1 cellular context compared by ENCODE assay signal in genomic region chr6:154675602-154676088, GRCh38.
TF ChIP-seq lines count a peak whose summit lies in the region.

No MANE protein-coding gene starts in this region.

TF ChIP-seq in HepG2, 621 proteins besides CTCF, POLR2A, EP300 and RAD21 (continued from another document and continues in another):
- TF ChIP-seq, protein P1, sequence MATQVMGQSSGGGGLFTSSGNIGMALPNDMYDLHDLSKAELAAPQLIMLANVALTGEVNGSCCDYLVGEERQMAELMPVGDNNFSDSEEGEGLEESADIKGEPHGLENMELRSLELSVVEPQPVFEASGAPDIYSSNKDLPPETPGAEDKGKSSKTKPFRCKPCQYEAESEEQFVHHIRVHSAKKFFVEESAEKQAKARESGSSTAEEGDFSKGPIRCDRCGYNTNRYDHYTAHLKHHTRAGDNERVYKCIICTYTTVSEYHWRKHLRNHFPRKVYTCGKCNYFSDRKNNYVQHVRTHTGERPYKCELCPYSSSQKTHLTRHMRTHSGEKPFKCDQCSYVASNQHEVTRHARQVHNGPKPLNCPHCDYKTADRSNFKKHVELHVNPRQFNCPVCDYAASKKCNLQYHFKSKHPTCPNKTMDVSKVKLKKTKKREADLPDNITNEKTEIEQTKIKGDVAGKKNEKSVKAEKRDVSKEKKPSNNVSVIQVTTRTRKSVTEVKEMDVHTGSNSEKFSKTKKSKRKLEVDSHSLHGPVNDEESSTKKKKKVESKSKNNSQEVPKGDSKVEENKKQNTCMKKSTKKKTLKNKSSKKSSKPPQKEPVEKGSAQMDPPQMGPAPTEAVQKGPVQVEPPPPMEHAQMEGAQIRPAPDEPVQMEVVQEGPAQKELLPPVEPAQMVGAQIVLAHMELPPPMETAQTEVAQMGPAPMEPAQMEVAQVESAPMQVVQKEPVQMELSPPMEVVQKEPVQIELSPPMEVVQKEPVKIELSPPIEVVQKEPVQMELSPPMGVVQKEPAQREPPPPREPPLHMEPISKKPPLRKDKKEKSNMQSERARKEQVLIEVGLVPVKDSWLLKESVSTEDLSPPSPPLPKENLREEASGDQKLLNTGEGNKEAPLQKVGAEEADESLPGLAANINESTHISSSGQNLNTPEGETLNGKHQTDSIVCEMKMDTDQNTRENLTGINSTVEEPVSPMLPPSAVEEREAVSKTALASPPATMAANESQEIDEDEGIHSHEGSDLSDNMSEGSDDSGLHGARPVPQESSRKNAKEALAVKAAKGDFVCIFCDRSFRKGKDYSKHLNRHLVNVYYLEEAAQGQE (IDR thresholded peaks at IDR 0.05; ENCODE audit: borderline replicate concordance in 1 of 2, low read depth in 1 of 2, low read length in 2 of 2), result no peak
- TF ChIP-seq ZNF3 (CRISPR knock-in tag; IDR thresholded peaks at IDR 0.05) (no peak), KDM5A (IDR thresholded peaks at IDR 0.05; ENCODE audit: borderline replicate concordance, low read length) (no peak), ZNF766 (CRISPR knock-in tag; IDR thresholded peaks at IDR 0.05; ENCODE audit: borderline replicate concordance) (no peak), AGO1 (IDR thresholded peaks at IDR 0.05; ENCODE audit: low read depth, low read length, poor library complexity, severe bottlenecking) (no peak), SMAD9 (CRISPR knock-in tag; IDR thresholded peaks at IDR 0.05) (no peak), ZMYM2 (CRISPR knock-in tag; IDR thresholded peaks at IDR 0.05) (no peak), BCL6 (CRISPR knock-in tag; IDR thresholded peaks at IDR 0.05) (peak; percentile 59), ATF3 (CRISPR knock-in tag; IDR thresholded peaks at IDR 0.05) (no peak), HMG20B (CRISPR knock-in tag; conservative IDR thresholded peaks at IDR 0.05) (peak; percentile 57; the same call in 1 of the 2 replicates), ZC3H4 (CRISPR knock-in tag; IDR thresholded peaks at IDR 0.05; ENCODE audit: borderline replicate concordance) (no peak), ELF3 (CRISPR knock-in tag; IDR thresholded peaks at IDR 0.05) (peak; percentile 76), EED (CRISPR knock-in tag; IDR thresholded peaks at IDR 0.05) (no peak), MEF2D (CRISPR knock-in tag; IDR thresholded peaks at IDR 0.05) (no peak), CHD4 (IDR thresholded peaks at IDR 0.05; ENCODE audit: borderline replicate concordance, low read length) (no peak), DR1 (CRISPR knock-in tag; IDR thresholded peaks at IDR 0.05) (no peak), GTF3A (CRISPR knock-in tag; conservative IDR thresholded peaks at IDR 0.05) (no peak), ZKSCAN8 (CRISPR knock-in tag; IDR thresholded peaks at IDR 0.05; ENCODE audit: borderline replicate concordance) (peak; percentile 64; the same call in 1 of the 2 replicates), KAT2B (IDR thresholded peaks at IDR 0.05; ENCODE audit: borderline replicate concordance, low read depth, low read length) (no peak), HMG20A (CRISPR knock-in tag; IDR thresholded peaks at IDR 0.05; ENCODE audit: borderline replicate concordance) (0 out of 2 replicates have a peak, but pooled peaks have one; percentile 23), ETV6 (CRISPR knock-in tag; conservative IDR thresholded peaks at IDR 0.05) (no peak), ZNF644 (CRISPR knock-in tag; IDR thresholded peaks at IDR 0.05; ENCODE audit: low read depth) (peak; percentile 63; the same call in 1 of the 2 replicates), ZNF737 (CRISPR knock-in tag; IDR thresholded peaks at IDR 0.05; ENCODE audit: borderline replicate concordance) (no peak), SRSF4 (IDR thresholded peaks at IDR 0.05; ENCODE audit: low read depth, low read length, poor library complexity, severe bottlenecking) (no peak), SUZ12 (IDR thresholded peaks at IDR 0.05; ENCODE audit: low read depth, low read length) (no peak), ZNF639 (CRISPR knock-in tag; conservative IDR thresholded peaks at IDR 0.05) (no peak; the same call in 1 of the 2 replicates), ASH2L (IDR thresholded peaks at IDR 0.05; ENCODE audit: insufficient read length, low read depth, low read length) (no peak), TCF7 (IDR thresholded peaks at IDR 0.05; ENCODE audit: low read depth) (no peak), WIZ (CRISPR knock-in tag; IDR thresholded peaks at IDR 0.05) (no peak), FOSL1 (CRISPR knock-in tag; IDR thresholded peaks at IDR 0.05; ENCODE audit: borderline replicate concordance) (no peak), KLF9 (CRISPR knock-in tag; IDR thresholded peaks at IDR 0.05; ENCODE audit: low read depth) (peak; percentile 55; the same call in 1 of the 2 replicates), TMF1 (CRISPR knock-in tag; IDR thresholded peaks at IDR 0.05; ENCODE audit: low read depth) (no peak)
- TF ChIP-seq, protein P2, sequence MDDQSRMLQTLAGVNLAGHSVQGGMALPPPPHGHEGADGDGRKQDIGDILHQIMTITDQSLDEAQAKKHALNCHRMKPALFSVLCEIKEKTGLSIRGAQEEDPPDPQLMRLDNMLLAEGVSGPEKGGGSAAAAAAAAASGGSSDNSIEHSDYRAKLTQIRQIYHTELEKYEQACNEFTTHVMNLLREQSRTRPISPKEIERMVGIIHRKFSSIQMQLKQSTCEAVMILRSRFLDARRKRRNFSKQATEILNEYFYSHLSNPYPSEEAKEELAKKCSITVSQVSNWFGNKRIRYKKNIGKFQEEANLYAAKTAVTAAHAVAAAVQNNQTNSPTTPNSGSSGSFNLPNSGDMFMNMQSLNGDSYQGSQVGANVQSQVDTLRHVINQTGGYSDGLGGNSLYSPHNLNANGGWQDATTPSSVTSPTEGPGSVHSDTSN (CRISPR knock-in tag; IDR thresholded peaks at IDR 0.05; ENCODE audit: borderline replicate concordance), result no peak
- TF ChIP-seq, protein P3, sequence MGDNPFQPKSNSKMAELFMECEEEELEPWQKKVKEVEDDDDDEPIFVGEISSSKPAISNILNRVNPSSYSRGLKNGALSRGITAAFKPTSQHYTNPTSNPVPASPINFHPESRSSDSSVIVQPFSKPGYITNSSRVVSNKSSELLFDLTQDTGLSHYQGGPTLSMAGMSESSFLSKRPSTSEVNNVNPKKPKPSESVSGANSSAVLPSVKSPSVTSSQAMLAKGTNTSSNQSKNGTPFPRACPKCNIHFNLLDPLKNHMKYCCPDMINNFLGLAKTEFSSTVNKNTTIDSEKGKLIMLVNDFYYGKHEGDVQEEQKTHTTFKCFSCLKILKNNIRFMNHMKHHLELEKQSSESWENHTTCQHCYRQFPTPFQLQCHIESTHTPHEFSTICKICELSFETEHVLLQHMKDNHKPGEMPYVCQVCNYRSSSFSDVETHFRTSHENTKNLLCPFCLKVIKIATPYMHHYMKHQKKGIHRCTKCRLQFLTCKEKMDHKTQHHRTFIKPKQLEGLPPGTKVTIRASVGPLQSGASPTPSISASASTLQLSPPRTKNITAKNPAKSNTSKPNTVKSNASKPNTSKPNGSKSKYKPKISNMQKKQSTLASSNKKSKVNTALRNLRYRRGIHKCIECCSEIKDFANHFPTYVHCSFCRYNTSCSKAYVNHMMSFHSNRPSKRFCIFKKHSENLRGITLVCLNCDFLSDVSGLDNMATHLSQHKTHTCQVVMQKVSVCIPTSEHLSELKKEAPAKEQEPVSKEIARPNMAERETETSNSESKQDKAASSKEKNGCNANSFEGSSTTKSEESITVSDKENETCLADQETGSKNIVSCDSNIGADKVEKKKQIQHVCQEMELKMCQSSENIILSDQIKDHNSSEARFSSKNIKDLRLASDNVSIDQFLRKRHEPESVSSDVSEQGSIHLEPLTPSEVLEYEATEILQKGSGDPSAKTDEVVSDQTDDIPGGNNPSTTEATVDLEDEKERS (CRISPR knock-in tag; IDR thresholded peaks at IDR 0.05), result no peak
- TF ChIP-seq, protein P4, sequence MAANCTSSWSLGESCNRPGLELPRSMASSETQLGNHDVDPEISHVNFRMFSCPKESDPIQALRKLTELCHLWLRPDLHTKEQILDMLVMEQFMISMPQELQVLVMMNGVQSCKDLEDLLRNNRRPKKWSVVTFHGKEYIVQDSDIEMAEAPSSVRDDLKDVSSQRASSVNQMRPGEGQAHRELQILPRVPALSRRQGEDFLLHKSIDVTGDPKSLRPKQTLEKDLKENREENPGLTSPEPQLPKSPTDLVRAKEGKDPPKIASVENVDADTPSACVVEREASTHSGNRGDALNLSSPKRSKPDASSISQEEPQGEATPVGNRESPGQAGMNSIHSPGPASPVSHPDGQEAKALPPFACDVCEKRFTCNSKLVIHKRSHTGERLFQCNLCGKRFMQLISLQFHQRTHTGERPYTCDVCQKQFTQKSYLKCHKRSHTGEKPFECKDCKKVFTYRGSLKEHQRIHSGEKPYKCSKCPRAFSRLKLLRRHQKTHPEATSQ (CRISPR knock-in tag; IDR thresholded peaks at IDR 0.05; ENCODE audit: borderline replicate concordance), result no peak
- TF ChIP-seq, protein P5, sequence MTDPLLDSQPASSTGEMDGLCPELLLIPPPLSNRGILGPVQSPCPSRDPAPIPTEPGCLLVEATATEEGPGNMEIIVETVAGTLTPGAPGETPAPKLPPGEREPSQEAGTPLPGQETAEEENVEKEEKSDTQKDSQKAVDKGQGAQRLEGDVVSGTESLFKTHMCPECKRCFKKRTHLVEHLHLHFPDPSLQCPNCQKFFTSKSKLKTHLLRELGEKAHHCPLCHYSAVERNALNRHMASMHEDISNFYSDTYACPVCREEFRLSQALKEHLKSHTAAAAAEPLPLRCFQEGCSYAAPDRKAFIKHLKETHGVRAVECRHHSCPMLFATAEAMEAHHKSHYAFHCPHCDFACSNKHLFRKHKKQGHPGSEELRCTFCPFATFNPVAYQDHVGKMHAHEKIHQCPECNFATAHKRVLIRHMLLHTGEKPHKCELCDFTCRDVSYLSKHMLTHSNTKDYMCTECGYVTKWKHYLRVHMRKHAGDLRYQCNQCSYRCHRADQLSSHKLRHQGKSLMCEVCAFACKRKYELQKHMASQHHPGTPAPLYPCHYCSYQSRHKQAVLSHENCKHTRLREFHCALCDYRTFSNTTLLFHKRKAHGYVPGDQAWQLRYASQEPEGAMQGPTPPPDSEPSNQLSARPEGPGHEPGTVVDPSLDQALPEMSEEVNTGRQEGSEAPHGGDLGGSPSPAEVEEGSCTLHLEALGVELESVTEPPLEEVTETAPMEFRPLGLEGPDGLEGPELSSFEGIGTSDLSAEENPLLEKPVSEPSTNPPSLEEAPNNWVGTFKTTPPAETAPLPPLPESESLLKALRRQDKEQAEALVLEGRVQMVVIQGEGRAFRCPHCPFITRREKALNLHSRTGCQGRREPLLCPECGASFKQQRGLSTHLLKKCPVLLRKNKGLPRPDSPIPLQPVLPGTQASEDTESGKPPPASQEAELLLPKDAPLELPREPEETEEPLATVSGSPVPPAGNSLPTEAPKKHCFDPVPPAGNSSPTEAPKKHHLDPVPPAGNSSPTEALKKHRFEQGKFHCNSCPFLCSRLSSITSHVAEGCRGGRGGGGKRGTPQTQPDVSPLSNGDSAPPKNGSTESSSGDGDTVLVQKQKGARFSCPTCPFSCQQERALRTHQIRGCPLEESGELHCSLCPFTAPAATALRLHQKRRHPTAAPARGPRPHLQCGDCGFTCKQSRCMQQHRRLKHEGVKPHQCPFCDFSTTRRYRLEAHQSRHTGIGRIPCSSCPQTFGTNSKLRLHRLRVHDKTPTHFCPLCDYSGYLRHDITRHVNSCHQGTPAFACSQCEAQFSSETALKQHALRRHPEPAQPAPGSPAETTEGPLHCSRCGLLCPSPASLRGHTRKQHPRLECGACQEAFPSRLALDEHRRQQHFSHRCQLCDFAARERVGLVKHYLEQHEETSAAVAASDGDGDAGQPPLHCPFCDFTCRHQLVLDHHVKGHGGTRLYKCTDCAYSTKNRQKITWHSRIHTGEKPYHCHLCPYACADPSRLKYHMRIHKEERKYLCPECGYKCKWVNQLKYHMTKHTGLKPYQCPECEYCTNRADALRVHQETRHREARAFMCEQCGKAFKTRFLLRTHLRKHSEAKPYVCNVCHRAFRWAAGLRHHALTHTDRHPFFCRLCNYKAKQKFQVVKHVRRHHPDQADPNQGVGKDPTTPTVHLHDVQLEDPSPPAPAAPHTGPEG (CRISPR knock-in tag; IDR thresholded peaks at IDR 0.05), result no peak
- TF ChIP-seq, protein P6, sequence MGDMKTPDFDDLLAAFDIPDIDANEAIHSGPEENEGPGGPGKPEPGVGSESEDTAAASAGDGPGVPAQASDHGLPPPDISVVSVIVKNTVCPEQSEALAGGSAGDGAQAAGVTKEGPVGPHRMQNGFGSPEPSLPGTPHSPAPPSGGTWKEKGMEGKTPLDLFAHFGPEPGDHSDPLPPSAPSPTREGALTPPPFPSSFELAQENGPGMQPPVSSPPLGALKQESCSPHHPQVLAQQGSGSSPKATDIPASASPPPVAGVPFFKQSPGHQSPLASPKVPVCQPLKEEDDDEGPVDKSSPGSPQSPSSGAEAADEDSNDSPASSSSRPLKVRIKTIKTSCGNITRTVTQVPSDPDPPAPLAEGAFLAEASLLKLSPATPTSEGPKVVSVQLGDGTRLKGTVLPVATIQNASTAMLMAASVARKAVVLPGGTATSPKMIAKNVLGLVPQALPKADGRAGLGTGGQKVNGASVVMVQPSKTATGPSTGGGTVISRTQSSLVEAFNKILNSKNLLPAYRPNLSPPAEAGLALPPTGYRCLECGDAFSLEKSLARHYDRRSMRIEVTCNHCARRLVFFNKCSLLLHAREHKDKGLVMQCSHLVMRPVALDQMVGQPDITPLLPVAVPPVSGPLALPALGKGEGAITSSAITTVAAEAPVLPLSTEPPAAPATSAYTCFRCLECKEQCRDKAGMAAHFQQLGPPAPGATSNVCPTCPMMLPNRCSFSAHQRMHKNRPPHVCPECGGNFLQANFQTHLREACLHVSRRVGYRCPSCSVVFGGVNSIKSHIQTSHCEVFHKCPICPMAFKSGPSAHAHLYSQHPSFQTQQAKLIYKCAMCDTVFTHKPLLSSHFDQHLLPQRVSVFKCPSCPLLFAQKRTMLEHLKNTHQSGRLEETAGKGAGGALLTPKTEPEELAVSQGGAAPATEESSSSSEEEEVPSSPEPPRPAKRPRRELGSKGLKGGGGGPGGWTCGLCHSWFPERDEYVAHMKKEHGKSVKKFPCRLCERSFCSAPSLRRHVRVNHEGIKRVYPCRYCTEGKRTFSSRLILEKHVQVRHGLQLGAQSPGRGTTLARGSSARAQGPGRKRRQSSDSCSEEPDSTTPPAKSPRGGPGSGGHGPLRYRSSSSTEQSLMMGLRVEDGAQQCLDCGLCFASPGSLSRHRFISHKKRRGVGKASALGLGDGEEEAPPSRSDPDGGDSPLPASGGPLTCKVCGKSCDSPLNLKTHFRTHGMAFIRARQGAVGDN (CRISPR knock-in tag; IDR thresholded peaks at IDR 0.05), result no peak
